In the genomic region with DNA sequence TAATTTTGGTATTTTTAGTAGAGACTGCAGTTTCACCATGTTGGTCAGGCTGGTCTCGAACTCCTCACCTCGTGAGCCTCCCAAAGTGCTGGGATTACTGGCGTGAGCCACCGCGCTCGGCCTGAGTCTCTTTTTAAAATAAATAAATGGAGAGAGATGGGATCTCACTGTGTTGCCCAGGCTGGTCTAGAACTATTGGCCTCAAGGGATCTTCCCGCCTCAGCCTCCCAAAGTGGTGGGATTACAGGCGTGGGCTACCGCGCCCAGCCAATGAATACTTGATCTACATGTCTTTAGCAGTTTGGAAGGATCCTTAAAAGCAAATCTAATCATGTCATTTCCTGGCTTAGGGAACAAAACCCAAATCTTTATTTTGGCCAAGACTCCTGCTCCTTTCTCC, we compare ENCODE assay signal across 15 cellular contexts. TPM values are rescaled to one million over a fixed set of nuclear protein-coding genes. Genes with fewer than 3 reads are reported as not detected.
A peak's percentile ranks its signal among the peaks of the same experiment; 100 is the strongest.
DNase-seq lines count a peak whose midpoint lies in the region; ATAC-seq and TF ChIP-seq lines count a peak whose summit lies in the region.
"Had no signal": no experiment of that assay in that cellular context is flagged by ENCODE, and none has a peak within 500 bp of the region (broad histone marks: within the 10 kb centered on the region; RNA-seq: fewer than 3 reads in every experiment).

No MANE protein-coding gene starts in this region.

- H3K4me3 ChIP-seq in naive thymus-derived CD4-positive, alpha-beta T cell (ENCODE audit: low read length) = no peak overlapping the region
- H3K4me3 ChIP-seq in right cardiac atrium (ENCODE audit: low read length) = no peak overlapping the region
- H3K4me3 ChIP-seq in psoas muscle = no peak overlapping the region

- DNase-seq in CD4-positive, alpha-beta T cell = no peak
- no peak for DNase-seq in H9
- no peak for DNase-seq in activated CD8-positive, alpha-beta T cell treated with anti-CD3 and anti-CD28 coated beads for 36 hours
- DNase-seq in naive thymus-derived CD4-positive, alpha-beta T cell = no peak
- no peak for DNase-seq in right cardiac atrium
- DNase-seq in psoas muscle = no peak
- DNase-seq: activated CD8-positive, alpha-beta memory T cell treated with anti-CD3 and anti-CD28 coated beads for 24 hours; anterior cingulate cortex; COR-L47; OCI-M1 had no signal

- ATAC-seq in CD4-positive, alpha-beta T cell (ENCODE audit: poor library complexity) = no peak
- ATAC-seq in activated CD8-positive, alpha-beta T cell treated with anti-CD3 and anti-CD28 coated beads for 36 hours = no peak
- ATAC-seq in naive thymus-derived CD4-positive, alpha-beta T cell = no peak
- ATAC-seq in right cardiac atrium = no peak
- no peak for ATAC-seq in GM21737 (IDR thresholded peaks at IDR 0.05; ENCODE audit: unreplicated experiment)
- ATAC-seq in psoas muscle = no peak

- peaks cover 12% of the 10 kb centered on the region for H3K4me1 Mint-ChIP-seq in CD4-positive, alpha-beta T cell (ENCODE audit: low read depth)
- H3K4me1 Mint-ChIP-seq in H9 = peaks cover 6 to 8% of the 10 kb centered on the region in 2 experiments; a peak in 3 of 4 replicates
- H3K4me1 Mint-ChIP-seq in activated CD8-positive, alpha-beta T cell treated with anti-CD3 and anti-CD28 coated beads for 36 hours (ENCODE audit: low read depth) = peaks cover 50% of the 10 kb centered on the region
- H3K4me1 Mint-ChIP-seq in naive thymus-derived CD4-positive, alpha-beta T cell = peaks cover 9 to 26% (median 17%) of the 10 kb centered on the region in 7 donors

- no peak overlapping the region for H3K4ac ChIP-seq in H9 (ENCODE audit: low read depth, low read length)

- no CpG with 5 or more reads among the region's 10 CpGs for WGBS in H9 (ENCODE audit: extremely low coverage, insufficient read length, low lambda C conversion rate)
- WGBS in right cardiac atrium = 95% methylated on average over 10 of the region's 10 CpGs
- 96 to 98% (median 97%) methylated on average over 10 of the region's 10 CpGs for WGBS in psoas muscle, 3 donors

- no peak overlapping the region for H3K23ac ChIP-seq in H9 (ENCODE audit: insufficient read length, low read depth, low read length)

- H4K8ac ChIP-seq in H9 (replicated peaks; ENCODE audit: insufficient read length, low read depth, low read length) = no peak overlapping the region

- H3K9me3 ChIP-seq in CD4-positive, alpha-beta T cell (ENCODE audit: control insufficient read depth, low read length) = no peaks in the 10 kb centered on the region
- no peaks in the 10 kb centered on the region for H3K9me3 ChIP-seq in H9 (ENCODE audit: control insufficient read depth, low read depth, low read length)
- no peaks in the 10 kb centered on the region for H3K9me3 ChIP-seq in naive thymus-derived CD4-positive, alpha-beta T cell (ENCODE audit: control insufficient read depth in 2 of 3, low read length in 3 of 3)
- no peaks in the 10 kb centered on the region for H3K9me3 ChIP-seq in right cardiac atrium (ENCODE audit: control insufficient read depth, low read length)
- no peaks in the 10 kb centered on the region for H3K9me3 ChIP-seq in psoas muscle
- H3K9me3 ChIP-seq: right atrium auricular region had no signal

- intact Hi-C loops in CD4-positive, alpha-beta T cell (cut with DNase I, micrococcal nuclease) = loop anchor here (1.0 to 10.0 kb wide), 10 partner anchors 84 to 1487 kb away; partner anchors contain the start of genes AP1G1 (in 2 of the 2), COG4 (in 1 of the 2), DHX38 (in 1 of the 2) and SF3B3 (in 1 of the 2)
- intact Hi-C loops in activated CD8-positive, alpha-beta T cell treated with anti-CD3 and anti-CD28 coated beads for 36 hours (cut with micrococcal nuclease) = no loop called here
- intact Hi-C loops in naive thymus-derived CD4-positive, alpha-beta T cell (cut with micrococcal nuclease) = loop anchor here (2.0 to 5.0 kb wide), 7 partner anchors 115 to 1487 kb away; partner anchors contain the start of genes COG4 (in 1 of the 2), IST1 (in 1 of the 2), PHLPP2 (in 1 of the 2) and SF3B3 (in 1 of the 2)
- intact Hi-C loops in right cardiac atrium (cut with DNase I) = loop anchor here in 1 of 4 donors (10.0 kb wide), 1 partner anchor 85 kb away; the partner anchor contains the start of genes DHX38 and TXNL4B
- intact Hi-C loops in psoas muscle (cut with DNase I) = loop anchor here (2.0 to 5.0 kb wide), 3 partner anchors 83 to 112 kb away; partner anchors contain the start of genes DHX38 (in 2 of the 2), TXNL4B (in 2 of the 2) and IST1 (in 1 of the 2)

- no peaks in the 10 kb centered on the region for H3K79me1 ChIP-seq in H9 (ENCODE audit: insufficient read depth, low read depth, low read length, poor library complexity, severe bottlenecking)

- H3K9ac ChIP-seq in H9 (ENCODE audit: extremely low read depth, insufficient read length, low read length) = no peak overlapping the region

- no peak overlapping the region for H4K5ac ChIP-seq in H9 (ENCODE audit: insufficient read length, low read depth, low read length)

- no peak overlapping the region for H3K14ac ChIP-seq in H9 (ENCODE audit: insufficient read depth, low read length)

- H3K23me2 ChIP-seq in H9 (ENCODE audit: insufficient read length, low read depth, low read length, poor library complexity, severe bottlenecking) = no peaks in the 10 kb centered on the region

- no peak overlapping the region for H4K91ac ChIP-seq in H9 (ENCODE audit: insufficient read length, low read depth, low read length)

- no peaks in the 10 kb centered on the region for H3K27me3 Mint-ChIP-seq in CD4-positive, alpha-beta T cell
- H3K27me3 Mint-ChIP-seq in H9 (ENCODE audit: low read depth) = peaks cover 21% of the 10 kb centered on the region
- no peaks in the 10 kb centered on the region for H3K27me3 Mint-ChIP-seq in activated CD8-positive, alpha-beta T cell treated with anti-CD3 and anti-CD28 coated beads for 36 hours
- H3K27me3 Mint-ChIP-seq in naive thymus-derived CD4-positive, alpha-beta T cell = no peaks in the 10 kb centered on the region

- H3K9me3 Mint-ChIP-seq in CD4-positive, alpha-beta T cell = no peaks in the 10 kb centered on the region
- no peaks in the 10 kb centered on the region for H3K9me3 Mint-ChIP-seq in H9
- no peaks in the 10 kb centered on the region for H3K9me3 Mint-ChIP-seq in activated CD8-positive, alpha-beta T cell treated with anti-CD3 and anti-CD28 coated beads for 36 hours
- peaks cover 0 to 1% (median 0%) of the 10 kb centered on the region in 11 donors for H3K9me3 Mint-ChIP-seq in naive thymus-derived CD4-positive, alpha-beta T cell

- H3K36me3 ChIP-seq in naive thymus-derived CD4-positive, alpha-beta T cell (ENCODE audit: control insufficient read depth in 2 of 3, insufficient read depth in 3 of 3, low read length in 3 of 3) = peaks cover 0 to 31% (median 0%) of the 10 kb centered on the region in 3 experiments
- peaks cover 0 to 12% of the 10 kb centered on the region in 2 donors for H3K36me3 ChIP-seq in psoas muscle (ENCODE audit: insufficient read depth in 1 of 2, low read depth in 1 of 2)

- peaks cover 24% of the 10 kb centered on the region for H3K36me3 Mint-ChIP-seq in CD4-positive, alpha-beta T cell (ENCODE audit: low read depth)
- peaks cover 4 to 16% (median 13%) of the 10 kb centered on the region in 3 experiments; a peak in 6 of 7 replicates for H3K36me3 Mint-ChIP-seq in H9 (ENCODE audit: insufficient read depth in 1 of 3, low read depth in 3 of 3)
- H3K36me3 Mint-ChIP-seq in activated CD8-positive, alpha-beta T cell treated with anti-CD3 and anti-CD28 coated beads for 36 hours (ENCODE audit: low read depth) = peaks cover 25% of the 10 kb centered on the region
- peaks cover 0 to 9% (median 0%) of the 10 kb centered on the region in 5 donors for H3K36me3 Mint-ChIP-seq in naive thymus-derived CD4-positive, alpha-beta T cell

- H3K4me3 Mint-ChIP-seq in CD4-positive, alpha-beta T cell = peak overlapping the region; percentile 82
- H3K4me3 Mint-ChIP-seq in H9 = peak overlapping the region; percentile 70 to 84
- H3K4me3 Mint-ChIP-seq in activated CD8-positive, alpha-beta T cell treated with anti-CD3 and anti-CD28 coated beads for 36 hours = peak overlapping the region; percentile 80
- peak overlapping the region; percentile 56 to 85 (median 72) for H3K4me3 Mint-ChIP-seq in naive thymus-derived CD4-positive, alpha-beta T cell

- H4K20me1 ChIP-seq in H9 (ENCODE audit: control insufficient read depth, insufficient read depth, insufficient read length) = no peaks in the 10 kb centered on the region

- H3K18ac ChIP-seq in H9 (ENCODE audit: insufficient read length, low read depth, low read length) = no peak overlapping the region

- no peak overlapping the region for H3K27ac Mint-ChIP-seq in CD4-positive, alpha-beta T cell
- peak overlapping the region in 1 of 3 experiments; percentile 62; a peak in 2 of 7 replicates for H3K27ac Mint-ChIP-seq in H9
- H3K27ac Mint-ChIP-seq in activated CD8-positive, alpha-beta T cell treated with anti-CD3 and anti-CD28 coated beads for 36 hours = peak overlapping the region; percentile 27
- peak overlapping the region in 1 of 9 donors; percentile 28 for H3K27ac Mint-ChIP-seq in naive thymus-derived CD4-positive, alpha-beta T cell

- no peak overlapping the region for H2BK15ac ChIP-seq in H9 (ENCODE audit: low read depth, low read length)

- TF ChIP-seq CTCF in CD4-positive, alpha-beta T cell (IDR thresholded peaks at IDR 0.05) = no peak
- TF ChIP-seq CTCF in H9 (conservative IDR thresholded peaks at IDR 0.05) (no peak), psoas muscle (IDR thresholded peaks at IDR 0.05) (no peak)
- no peak for TF ChIP-seq CTCF in activated CD8-positive, alpha-beta T cell treated with anti-CD3 and anti-CD28 coated beads for 36 hours (IDR thresholded peaks at IDR 0.05)

- POLR2A ChIA-PET in CD4-positive, alpha-beta T cell (lab: Charles Lee) = no interaction called here
- POLR2A ChIA-PET in activated CD8-positive, alpha-beta T cell treated with anti-CD3 and anti-CD28 coated beads for 36 hours (lab: Charles Lee) = no interaction called here
- POLR2A ChIA-PET in naive thymus-derived CD4-positive, alpha-beta T cell (lab: Charles Lee) = no interaction called here

- CTCF ChIA-PET in CD4-positive, alpha-beta T cell (lab: Charles Lee) = no interaction called here
- CTCF ChIA-PET in activated CD8-positive, alpha-beta T cell treated with anti-CD3 and anti-CD28 coated beads for 36 hours (lab: Charles Lee) = no interaction called here
- CTCF ChIA-PET in naive thymus-derived CD4-positive, alpha-beta T cell (lab: Charles Lee) = no interaction called here

- H3K27ac ChIP-seq in CD4-positive, alpha-beta T cell (ENCODE audit: low read depth, low read length) = no peak overlapping the region
- H3K27ac ChIP-seq in H9 (ENCODE audit: insufficient read length, low read depth, low read length) (no peak overlapping the region), right cardiac atrium (ENCODE audit: low read length) (no peak overlapping the region), psoas muscle (no peak overlapping the region)
- H3K27ac ChIP-seq in naive thymus-derived CD4-positive, alpha-beta T cell (ENCODE audit: low read depth, low read length) = no peak overlapping the region

- H2BK120ac ChIP-seq in H9 (ENCODE audit: low read depth, low read length, poor library complexity, severe bottlenecking) = no peak overlapping the region

- H2AFZ ChIP-seq in H9 (ENCODE audit: low read length) = no peak overlapping the region

- H3K4me2 ChIP-seq in H9 (ENCODE audit: insufficient read depth, insufficient read length, low read length) = no peak overlapping the region

- no peak overlapping the region for H3T11ph ChIP-seq in H9 (ENCODE audit: low read length)

- no peak overlapping the region for H2AK5ac ChIP-seq in H9 (ENCODE audit: insufficient read length, low read length)

- H2BK5ac ChIP-seq in H9 (ENCODE audit: insufficient read length, low read length) = no peak overlapping the region

- H3K79me2 ChIP-seq in H9 (ENCODE audit: insufficient read depth, low read length) = no peaks in the 10 kb centered on the region

- H3K56ac ChIP-seq in H9 (ENCODE audit: insufficient read length, low read depth, low read length) = no peak overlapping the region

- no peak overlapping the region for H2BK12ac ChIP-seq in H9 (ENCODE audit: insufficient read length, low read depth, low read length)

- no peak overlapping the region for H2BK20ac ChIP-seq in H9 (ENCODE audit: low read depth, low read length, poor library complexity, severe bottlenecking)

- no peaks in the 10 kb centered on the region for H3K4me1 ChIP-seq in H9 (ENCODE audit: insufficient read depth, low read length)
- H3K4me1 ChIP-seq in naive thymus-derived CD4-positive, alpha-beta T cell (ENCODE audit: control insufficient read depth in 2 of 2, insufficient read depth in 2 of 2, low read length in 2 of 2) = no peaks in the 10 kb centered on the region
- no peaks in the 10 kb centered on the region for H3K4me1 ChIP-seq in right cardiac atrium (ENCODE audit: control insufficient read depth, insufficient read depth, low read length)
- H3K4me1 ChIP-seq in psoas muscle = peaks cover 14% of the 10 kb centered on the region

- H3K27me3 ChIP-seq in CD4-positive, alpha-beta T cell (ENCODE audit: control insufficient read depth, insufficient read depth, low read length) = no peaks in the 10 kb centered on the region
- no peaks in the 10 kb centered on the region for H3K27me3 ChIP-seq in H9 (ENCODE audit: insufficient read depth, low read length)
- H3K27me3 ChIP-seq in naive thymus-derived CD4-positive, alpha-beta T cell (ENCODE audit: control insufficient read depth in 2 of 2, insufficient read depth in 2 of 2, low read length in 2 of 2) = no peaks in the 10 kb centered on the region
- H3K27me3 ChIP-seq in right cardiac atrium (ENCODE audit: control insufficient read depth, insufficient read depth) = no peaks in the 10 kb centered on the region
- no peaks in the 10 kb centered on the region for H3K27me3 ChIP-seq in psoas muscle (ENCODE audit: insufficient read depth in 3 of 3, low read length in 2 of 3)
- H3K27me3 ChIP-seq: right atrium auricular region had no signal

RNA-seq across cellular contexts. Expression of gene DHODH, which starts 1.2 kb away (rescaled TPM):
- 1 to 10 TPM; 2.5 to 2.7 TPM for total RNA-seq in CD4-positive, alpha-beta T cell
- total RNA-seq in H9 (2021) (16.4 and 18.8 TPM in 2 replicates), right cardiac atrium (10 to 100 TPM; 44.1 to 55.7 (median 47.4) TPM), psoas muscle (10 to 100 TPM in 1 of 4 donors, 1 to 10 TPM in 3; 7.3 to 12.5 (median 8.8) TPM)
- total RNA-seq in activated CD8-positive, alpha-beta T cell treated with anti-CD3 and anti-CD28 coated beads for 36 hours = 10 to 100 TPM; 26.5 to 26.8 TPM
- 10 to 100 TPM in 3 of 5 experiments, 1 to 10 TPM in 2; 4.9 to 15.6 (median 14.0) TPM for total RNA-seq in naive thymus-derived CD4-positive, alpha-beta T cell
- polyA plus RNA-seq in naive thymus-derived CD4-positive, alpha-beta T cell = 10 to 100 TPM in 1 of 2 donors, 1 to 10 TPM in 1; 9.6 to 13.5 TPM
- polyA plus RNA-seq in right cardiac atrium (38.9 TPM), psoas muscle (10 to 100 TPM in 2 of 3 donors, 1 to 10 TPM in 1; 7.6 to 13.4 (median 10.9) TPM)

RNA-seq across cellular contexts. Expression of gene PKD1L3, which starts 9.6 kb away (rescaled TPM):
- total RNA-seq in CD4-positive, alpha-beta T cell = not detected
- total RNA-seq in H9 (2021) (not detected in 2 replicates), right cardiac atrium (1 to 10 TPM in 1 of 4 donors, under 1 TPM in 3; 0.26 to 1.1 (median 0.44) TPM), psoas muscle (under 1 TPM in 3 of 4 donors, not detected in 1; 0.04 to 0.13 (median 0.08) TPM)
- total RNA-seq in activated CD8-positive, alpha-beta T cell treated with anti-CD3 and anti-CD28 coated beads for 36 hours = under 1 TPM; 0.16 to 0.34 TPM
- total RNA-seq in naive thymus-derived CD4-positive, alpha-beta T cell = under 1 TPM in 2 of 5 experiments, not detected in 3; 0.05 to 0.15 TPM
- not detected for polyA plus RNA-seq in naive thymus-derived CD4-positive, alpha-beta T cell
- polyA plus RNA-seq in right cardiac atrium (0.18 TPM), psoas muscle (under 1 TPM in 1 of 3 donors, not detected in 2; 0.03 TPM)

RNA-seq across cellular contexts. Expression of gene HP, which starts 44.5 kb away (rescaled TPM):
- total RNA-seq in CD4-positive, alpha-beta T cell = not detected
- total RNA-seq in H9 (2021) = not detected in 2 replicates
- total RNA-seq in activated CD8-positive, alpha-beta T cell treated with anti-CD3 and anti-CD28 coated beads for 36 hours = not detected
- total RNA-seq in naive thymus-derived CD4-positive, alpha-beta T cell = 1 to 10 TPM in 1 of 5 experiments, not detected in 4; 5.2 TPM
- under 1 TPM in 1 of 2 donors, not detected in 1; 0.26 TPM for polyA plus RNA-seq in naive thymus-derived CD4-positive, alpha-beta T cell
- total RNA-seq in right cardiac atrium = 100 to 1,000 TPM in 1 of 4 donors, 10 to 100 TPM in 2, 1 to 10 TPM in 1; 3.1 to 103 (median 36.3) TPM
- polyA plus RNA-seq in right cardiac atrium = 13.2 TPM
- total RNA-seq in psoas muscle = 10 to 100 TPM in 2 of 4 donors, 1 to 10 TPM in 2; 2.6 to 17.3 (median 7.2) TPM
- 10 to 100 TPM in 1 of 3 donors, 1 to 10 TPM in 2; 2.3 to 13.0 (median 9.3) TPM for polyA plus RNA-seq in psoas muscle
- total RNA-seq: T-helper 2 cell treated with Interferon-gamma antibody and Interleukin-4, amounts not matched to agents 100 ng/mL and 5 ng/mL, for 36 hours had no signal

RNA-seq across cellular contexts. Expression of gene HPR, which starts 53.2 kb away (rescaled TPM):
- not detected for total RNA-seq in CD4-positive, alpha-beta T cell
- not detected in 2 replicates for total RNA-seq in H9 (2021)
- not detected for total RNA-seq in activated CD8-positive, alpha-beta T cell treated with anti-CD3 and anti-CD28 coated beads for 36 hours
- not detected for total RNA-seq in naive thymus-derived CD4-positive, alpha-beta T cell
- polyA plus RNA-seq in naive thymus-derived CD4-positive, alpha-beta T cell = under 1 TPM in 1 of 2 donors, not detected in 1; 0.34 TPM
- 10 to 100 TPM; 13.2 to 25.3 (median 15.8) TPM for total RNA-seq in right cardiac atrium
- 38.7 TPM for polyA plus RNA-seq in right cardiac atrium
- 1 to 10 TPM in 2 of 4 donors, under 1 TPM in 1, not detected in 1; 0.36 to 2.0 (median 1.8) TPM for total RNA-seq in psoas muscle
- polyA plus RNA-seq in psoas muscle = 1 to 10 TPM in 1 of 3 donors, under 1 TPM in 2; 0.34 to 1.1 (median 0.49) TPM
- total RNA-seq: mononuclear cell; T-helper 2 cell treated with Interferon-gamma antibody and Interleukin-4, amounts not matched to agents 100 ng/mL and 5 ng/mL, for 36 hours; temporal lobe had no signal
